ENCODE assay signal across 17 cellular contexts in genomic region chr9:86953181-86953580, GRCh38. TPM values are rescaled to one million over a fixed set of nuclear protein-coding genes. Genes with fewer than 3 reads are reported as not detected.
DNase-seq lines count a peak whose midpoint lies in the region; TF ChIP-seq lines count a peak whose summit lies in the region.
"Had no signal": no experiment of that assay in that cellular context is flagged by ENCODE, and none has a peak within 500 bp of the region (broad histone marks: within the 10 kb centered on the region; RNA-seq: fewer than 3 reads in every experiment).

No MANE protein-coding gene starts in this region.

- no peak for TF ChIP-seq CTCF in AG10803 (conservative IDR thresholded peaks at IDR 0.05; ENCODE audit: low read length)
- TF ChIP-seq CTCF in HFFc6 (IDR thresholded peaks at IDR 0.05): no peak
- TF ChIP-seq CTCF in brain microvascular endothelial cell (IDR thresholded peaks at IDR 0.05; ENCODE audit: low read depth, low read length, missing control alignments): no peak
- TF ChIP-seq CTCF in Calu3 (IDR thresholded peaks at IDR 0.05; ENCODE audit: unreplicated experiment): no peak

- H3K27ac ChIP-seq in brain microvascular endothelial cell: no peak overlapping the region
- H3K27ac ChIP-seq: 22Rv1 had no signal

- CTCF ChIA-PET in Calu3 (lab: Charles Lee): no interaction called here

- intact Hi-C loops in Calu3 (cut with micrococcal nuclease; ENCODE audit: unreplicated experiment): no loop called here

- H3K4me1 Mint-ChIP-seq in HFFc6 (ENCODE audit: low read depth) (peaks cover 11% of the 10 kb centered on the region), Calu3 (ENCODE audit: low read depth, unreplicated experiment) (no peaks in the 10 kb centered on the region)

- H3K36me3 Mint-ChIP-seq in HFFc6 (ENCODE audit: low read depth) (no peaks in the 10 kb centered on the region), Calu3 (ENCODE audit: insufficient read depth, unreplicated experiment) (peaks cover 3% of the 10 kb centered on the region)
- H3K36me3 Mint-ChIP-seq: CD4-positive, alpha-beta memory T cell had no signal

- H3K27ac Mint-ChIP-seq in HFFc6 (no peak overlapping the region), Calu3 (ENCODE audit: unreplicated experiment) (no peak overlapping the region)
- H3K27ac Mint-ChIP-seq: CD4-positive, alpha-beta memory T cell had no signal

- H3K27me3 ChIP-seq in brain microvascular endothelial cell (replicated peaks): no peaks in the 10 kb centered on the region

- no peak overlapping the region for H3K4me3 Mint-ChIP-seq in HFFc6
- no peak overlapping the region for H3K4me3 Mint-ChIP-seq in Calu3 (ENCODE audit: low read depth, unreplicated experiment)
- H3K4me3 Mint-ChIP-seq: CD4-positive, alpha-beta memory T cell had no signal

- H3K36me3 ChIP-seq in brain microvascular endothelial cell (replicated peaks): no peaks in the 10 kb centered on the region
- H3K36me3 ChIP-seq: HAP-1 had no signal

- in situ Hi-C loops in brain microvascular endothelial cell (cut with HindIII; ENCODE audit: low pct_ligation_motif_present, low sequenced_read_pairs): loop anchor here (25.0 kb wide), 1 partner anchor 109 kb away; no protein-coding TSS in a partner anchor

- DNase-seq in AG10803 (ENCODE audit: low read depth): peak; percentile 65
- peak; percentile 5 for DNase-seq in HFFc6
- peak; percentile 16 for DNase-seq in fibroblast of peridontal ligament (ENCODE audit: extremely low read depth)
- DNase-seq in brain microvascular endothelial cell: no peak
- DNase-seq in AG20443 (ENCODE audit: low spot score): no peak
- DNase-seq in Calu3: no peak
- DNase-seq: C1 segment of cervical spinal cord; CD4-positive, alpha-beta memory T cell; COR-L47; DMS153; DND-41; EL; GDM1; GOT3 had no signal

- H3K9me3 Mint-ChIP-seq in HFFc6 (no peaks in the 10 kb centered on the region; the same call in 1 of the 2 replicates), Calu3 (ENCODE audit: low read depth, unreplicated experiment) (peaks cover 3% of the 10 kb centered on the region)

- BruUV-seq in Calu3 (replicated peaks; lab: Mats Ljungman, UMichigan): no TSS peak

- H3K4me3 ChIP-seq in AG10803 (ENCODE audit: low read length): no peak overlapping the region
- H3K4me3 ChIP-seq in brain microvascular endothelial cell (ENCODE audit: low read depth, low read length): no peak overlapping the region
- H3K4me3 ChIP-seq: GM12878, HAP-1 had no signal

- peaks cover 2% of the 10 kb centered on the region for H3K27me3 Mint-ChIP-seq in HFFc6 (ENCODE audit: insufficient read depth)
- H3K27me3 Mint-ChIP-seq in Calu3 (ENCODE audit: unreplicated experiment): peaks cover 52% of the 10 kb centered on the region

RNA-seq across cellular contexts. Expression of gene GAS1, which starts 5.9 kb away (rescaled TPM):
- total RNA-seq in HFFc6 (2021; fragmentation: NEBNext Ultra II Directional; extraction: Animal tissue kit (Norgen Biotek cat#: 25700)): 1 to 10 TPM; 5.4 to 8.1 (median 7.4) TPM
- 0.21 and 0.22 TPM in 2 replicates for total RNA-seq in Calu3 (2022)
- total RNA-seq: GM12878 had no signal

Comparison
In these comparisons a context has a peak if more than half of its experiments do, and no peak if none do; other contexts are left out.
1. DNase-seq: peak in AG10803 (single experiment), HFFc6 (single experiment) and fibroblast of peridontal ligament (single experiment); none in brain microvascular endothelial cell (single experiment), AG20443 (single experiment) and Calu3 (single experiment).